8 cellular contexts compared by ENCODE assay signal in the genomic region with DNA sequence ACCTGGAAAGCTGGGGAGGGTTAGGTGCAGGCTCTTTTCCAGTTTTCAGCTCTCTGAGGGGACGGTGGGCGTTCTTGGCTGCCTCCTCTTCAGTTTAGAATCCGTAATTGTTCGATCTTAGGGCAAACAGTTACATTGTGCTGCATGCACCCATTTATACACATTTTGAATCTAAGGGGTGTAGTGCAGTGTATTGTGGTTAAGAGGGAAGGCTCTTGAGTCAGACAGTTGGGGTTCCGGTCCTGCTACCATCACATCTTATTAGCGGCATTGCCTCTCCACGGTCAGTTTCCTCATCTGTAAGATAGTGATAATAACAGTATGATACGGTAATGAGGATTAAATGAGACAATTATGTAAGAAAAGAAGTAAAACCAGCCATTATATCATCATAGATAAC. TPM values are rescaled to one million over a fixed set of nuclear protein-coding genes. Genes with fewer than 3 reads are reported as not detected.
DNase-seq lines count a peak whose midpoint lies in the region; ATAC-seq, FAIRE-seq and TF ChIP-seq lines count a peak whose summit lies in the region.

No MANE protein-coding gene starts in this region.

- H3K79me2 ChIP-seq in keratinocyte (ENCODE audit: control insufficient read depth, insufficient read depth, low read length) = peaks cover 39% of the 10 kb centered on the region

- peaks cover 10% of the 10 kb centered on the region for H4K20me1 ChIP-seq in keratinocyte (ENCODE audit: control insufficient read depth, extremely low read depth, insufficient read depth, low read length)

- H3K27me3 Mint-ChIP-seq in activated T-cell treated with anti-CD3 and anti-CD28 coated beads, Interleukin-2, amount 50 U/mL, for 4 hours (ENCODE audit: low read depth) = no peaks in the 10 kb centered on the region
- H3K27me3 Mint-ChIP-seq in activated CD8-positive, alpha-beta T cell treated with anti-CD3 and anti-CD28 coated beads, Interleukin-2, amount 10 ng/mL, durations not matched to agents 7 days and 5 days (ENCODE audit: low read depth) = peaks cover 7% of the 10 kb centered on the region

- H3K27ac Mint-ChIP-seq in activated CD8-positive, alpha-beta T cell treated with anti-CD3 and anti-CD28 coated beads, Interleukin-2, amount 10 ng/mL, durations not matched to agents 7 days and 5 days = peak overlapping the region; percentile 93

- peaks cover 39% of the 10 kb centered on the region for H3K4me1 Mint-ChIP-seq in activated T-cell treated with anti-CD3 and anti-CD28 coated beads, Interleukin-2, amount 50 U/mL, for 4 hours (ENCODE audit: low read depth)
- peaks cover 62% of the 10 kb centered on the region for H3K4me1 Mint-ChIP-seq in activated CD8-positive, alpha-beta T cell treated with anti-CD3 and anti-CD28 coated beads, Interleukin-2, amount 10 ng/mL, durations not matched to agents 7 days and 5 days (ENCODE audit: low read depth)

- ATAC-seq in activated T-cell treated with anti-CD3 and anti-CD28 coated beads, Interleukin-2, amount 50 U/mL, for 4 hours = peak; percentile 37 to 39
- ATAC-seq in activated CD8-positive, alpha-beta T cell treated with anti-CD3 and anti-CD28 coated beads, Interleukin-2, amount 10 ng/mL, durations not matched to agents 7 days and 5 days = peak; percentile 21
- no peak for ATAC-seq in HG03095 (IDR thresholded peaks at IDR 0.05; ENCODE audit: unreplicated experiment)

- H3K9me3 ChIP-seq in keratinocyte (ENCODE audit: control insufficient read depth, low read depth, low read length) (no peaks in the 10 kb centered on the region), thymus (ENCODE audit: control insufficient read depth) (no peaks in the 10 kb centered on the region)

- peak overlapping the region; percentile 80 for H2AFZ ChIP-seq in keratinocyte (ENCODE audit: control insufficient read depth, low read length)

- DNase-seq in activated T-cell treated with anti-CD3 and anti-CD28 coated beads, Interleukin-2, amount 50 U/mL, for 4 hours = no peak
- DNase-seq in activated T-cell treated with anti-CD3 and anti-CD28 coated beads, Interleukin-2, amount 50 U/mL, for 48 hours = no peak
- peak; percentile 31 for DNase-seq in activated CD8-positive, alpha-beta T cell treated with anti-CD3 and anti-CD28 coated beads, Interleukin-2, amount 10 ng/mL, durations not matched to agents 7 days and 5 days
- DNase-seq in keratinocyte (ENCODE audit: low read depth, low spot score) (no peak), D721Med (ENCODE audit: insufficient read length, low spot score) (no peak), occipital lobe (lab: John Stamatoyannopoulos, UW) (no peak)

- H3K4me3 ChIP-seq in keratinocyte (ENCODE audit: control insufficient read depth in 2 of 3, extremely low read depth in 1 of 3, insufficient read depth in 2 of 3, low read depth in 1 of 3, low read length in 3 of 3) (peak overlapping the region; percentile 56 to 98 (median 91)), thymus (ENCODE audit: low read length) (peak overlapping the region; percentile 79)

- no peaks in the 10 kb centered on the region for H3K9me3 Mint-ChIP-seq in activated T-cell treated with anti-CD3 and anti-CD28 coated beads, Interleukin-2, amount 50 U/mL, for 4 hours
- no peaks in the 10 kb centered on the region for H3K9me3 Mint-ChIP-seq in activated CD8-positive, alpha-beta T cell treated with anti-CD3 and anti-CD28 coated beads, Interleukin-2, amount 10 ng/mL, durations not matched to agents 7 days and 5 days (ENCODE audit: insufficient read depth)

- peaks cover 3% of the 10 kb centered on the region for H3K9me1 ChIP-seq in keratinocyte (ENCODE audit: control insufficient read depth, extremely low read depth, insufficient read depth, low read length)

- WGBS in thymus = under 1% methylated on average over 8 of the region's 8 CpGs

- TF ChIP-seq CTCF in keratinocyte (optimal IDR thresholded peaks at IDR 0.05 in 1 of 3, IDR thresholded peaks at IDR 0.05 in 1 of 3, conservative IDR thresholded peaks at IDR 0.05 in 1 of 3; ENCODE audit: extremely low read depth in 1 of 3, insufficient read depth in 2 of 3, low read length in 3 of 3) = no peak
- TF ChIP-seq CTCF in D721Med (IDR thresholded peaks at IDR 0.05; ENCODE audit: insufficient read depth, missing control alignments) = no peak

- H3K4me1 ChIP-seq in keratinocyte (ENCODE audit: control insufficient read depth, extremely low read depth, insufficient read depth, low read length) (peaks cover 19% of the 10 kb centered on the region), thymus (ENCODE audit: control insufficient read depth, insufficient read depth, low read length) (peaks cover 7% of the 10 kb centered on the region)

- peaks cover 37% of the 10 kb centered on the region for H3K36me3 Mint-ChIP-seq in activated T-cell treated with anti-CD3 and anti-CD28 coated beads, Interleukin-2, amount 50 U/mL, for 4 hours (ENCODE audit: insufficient read depth)
- peaks cover 43% of the 10 kb centered on the region for H3K36me3 Mint-ChIP-seq in activated CD8-positive, alpha-beta T cell treated with anti-CD3 and anti-CD28 coated beads, Interleukin-2, amount 10 ng/mL, durations not matched to agents 7 days and 5 days (ENCODE audit: low read depth)

- H3K9ac ChIP-seq in keratinocyte (ENCODE audit: control insufficient read depth, extremely low read depth, insufficient read depth, low read length) = peak overlapping the region; percentile 94

- peak overlapping the region; percentile 73 for H3K27ac ChIP-seq in keratinocyte (ENCODE audit: control insufficient read depth, insufficient read depth, low read length)
- H3K27ac ChIP-seq in thymus (ENCODE audit: low read depth) = no peak overlapping the region

- CTCF ChIA-PET in activated CD8-positive, alpha-beta T cell treated with anti-CD3 and anti-CD28 coated beads, Interleukin-2, amount 10 ng/mL, durations not matched to agents 7 days and 5 days (lab: Charles Lee) = interaction anchor here (0.7 to 3.3 kb wide), 6 partner anchors 8 to 64 kb away, joined by 3 to 34 read pairs (median 20); no protein-coding TSS in a partner anchor

- H3K4me2 ChIP-seq in keratinocyte (ENCODE audit: control insufficient read depth, extremely low read depth, insufficient read depth, low read depth, low read length) = peak overlapping the region; percentile 91

- dilution Hi-C loops in keratinocyte (cut with MboI; ENCODE audit: extremely low pct_ligation_motif_present, low sequenced_read_pairs) = no loop called here

- H3K4me3 Mint-ChIP-seq in activated T-cell treated with anti-CD3 and anti-CD28 coated beads, Interleukin-2, amount 50 U/mL, for 4 hours = peak overlapping the region; percentile 100
- H3K4me3 Mint-ChIP-seq in activated CD8-positive, alpha-beta T cell treated with anti-CD3 and anti-CD28 coated beads, Interleukin-2, amount 10 ng/mL, durations not matched to agents 7 days and 5 days = peak overlapping the region; percentile 96

- POLR2A ChIA-PET in activated CD8-positive, alpha-beta T cell treated with anti-CD3 and anti-CD28 coated beads, Interleukin-2, amount 10 ng/mL, durations not matched to agents 7 days and 5 days (lab: Charles Lee) = interaction anchor here (1.3 to 2.2 kb wide), 3 partner anchors 10 to 30 kb away, joined by 3 to 11 read pairs (median 4); a partner anchor contains a TSS

- peaks cover 12 to 20% of the 10 kb centered on the region in 2 experiments for H3K36me3 ChIP-seq in keratinocyte (ENCODE audit: control insufficient read depth in 2 of 2, extremely low read depth in 1 of 2, insufficient read depth in 2 of 2, low read length in 2 of 2)
- H3K36me3 ChIP-seq in thymus (ENCODE audit: control insufficient read depth, insufficient read depth) = peaks cover 29% of the 10 kb centered on the region

- H3K27me3 ChIP-seq in keratinocyte (ENCODE audit: control insufficient read depth, extremely low read depth, insufficient read depth, low read length) (no peaks in the 10 kb centered on the region), thymus (ENCODE audit: control insufficient read depth, insufficient read depth) (no peaks in the 10 kb centered on the region)

- FAIRE-seq in keratinocyte (lab: Jason Lieb, UNC) (no peak), D721Med (lab: Jason Lieb, UNC) (no peak)

RNA-seq across cellular contexts. Expression of a gene that starts 0.6 kb away (rescaled TPM):
- 100 to 1,000 TPM; 112 to 116 (median 113) TPM for total RNA-seq in activated T-cell treated with anti-CD3 and anti-CD28 coated beads, Interleukin-2, amount 50 U/mL, for 4 hours
- 10 to 100 TPM; 59.6 to 61.6 TPM for total RNA-seq in activated CD8-positive, alpha-beta T cell treated with anti-CD3 and anti-CD28 coated beads, Interleukin-2, amount 10 ng/mL, durations not matched to agents 7 days and 5 days
- polyA plus RNA-seq in keratinocyte (22.1 to 37.5 TPM (median 35.9 TPM) in 3 replicates), thymus (20.2 TPM)
- 13.0 TPM for polyA plus RNA-seq in keratinocyte (2011; ENCODE audit: low read depth)
- polyA plus RNA-seq in keratinocyte (2011; cell fraction: cytosol; rRNA removed) = 17.8 and 19.9 TPM in 2 replicates
- polyA plus RNA-seq in keratinocyte (2011; cell fraction: nucleus; rRNA removed) = 30.3 and 40.1 TPM in 2 replicates
- polyA plus RNA-seq in keratinocyte (2012; ENCODE audit: low replicate concordance) = 12.1 and 26.2 TPM in 2 replicates
- 12.2 to 47.6 TPM (median 19.7 TPM) in 3 replicates for polyA minus RNA-seq in keratinocyte
- 48.7 TPM for polyA minus RNA-seq in keratinocyte (2011; cell fraction: cytosol; rRNA and poly(A)+ RNA removed)
- polyA minus RNA-seq in keratinocyte (2011; cell fraction: nucleus; rRNA and poly(A)+ RNA removed) = 8.0 and 18.8 TPM in 2 replicates
- 53.5 TPM for total RNA-seq in occipital lobe

RNA-seq across cellular contexts. Expression of a gene that starts 29.8 kb away (rescaled TPM):
- total RNA-seq in activated T-cell treated with anti-CD3 and anti-CD28 coated beads, Interleukin-2, amount 50 U/mL, for 4 hours = under 1 TPM; 0.08 to 0.18 (median 0.14) TPM
- not detected for total RNA-seq in activated CD8-positive, alpha-beta T cell treated with anti-CD3 and anti-CD28 coated beads, Interleukin-2, amount 10 ng/mL, durations not matched to agents 7 days and 5 days
- polyA plus RNA-seq in keratinocyte = not detected in 3 replicates
- not detected for polyA plus RNA-seq in keratinocyte (2011; ENCODE audit: low read depth)
- polyA plus RNA-seq in keratinocyte (2011; cell fraction: cytosol; rRNA removed) = 0.04 TPM in 2 replicates
- not detected in 2 replicates for polyA plus RNA-seq in keratinocyte (2011; cell fraction: nucleus; rRNA removed)
- polyA plus RNA-seq in keratinocyte (2012; ENCODE audit: low replicate concordance) = 0.11 TPM in 1 of 2 replicates, not detected in the other
- polyA minus RNA-seq in keratinocyte = not detected in 3 replicates
- not detected for polyA minus RNA-seq in keratinocyte (2011; cell fraction: cytosol; rRNA and poly(A)+ RNA removed)
- polyA minus RNA-seq in keratinocyte (2011; cell fraction: nucleus; rRNA and poly(A)+ RNA removed) = not detected in 2 replicates
- polyA plus RNA-seq in thymus = 0.02 TPM
- total RNA-seq in occipital lobe = not detected
